In the genomic region with DNA sequence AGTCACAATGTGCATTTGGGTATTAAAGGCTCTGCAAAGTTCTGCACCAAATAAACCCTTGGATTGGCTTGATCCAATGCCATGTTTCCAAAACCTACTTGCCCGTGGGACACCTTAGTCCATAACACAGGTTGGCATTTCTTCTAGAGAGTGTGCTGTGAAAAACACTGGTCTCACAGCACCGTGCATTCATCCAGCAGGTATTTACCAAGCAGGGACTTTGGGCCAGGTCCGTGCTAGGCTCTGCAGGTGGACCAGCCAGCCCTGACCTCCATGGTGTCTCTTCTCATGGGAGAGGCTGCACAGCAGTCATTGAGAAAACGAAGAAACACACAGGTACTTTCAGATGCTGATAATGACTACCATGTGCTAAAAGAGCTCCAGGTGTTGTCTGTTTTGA, we compare ENCODE assay signal across 28 cellular contexts.
"Had no signal": no experiment of that assay in that cellular context is flagged by ENCODE, and none has a peak within 500 bp of the region (broad histone marks: within the 10 kb centered on the region; RNA-seq: fewer than 3 reads in every experiment).

No MANE protein-coding gene starts in this region.

- FAIRE-seq: urothelium cell line had no signal

- H3K9me3 Mint-ChIP-seq: stimulated activated effector memory CD8-positive, alpha-beta T cell treated with anti-CD3 and anti-CD28 coated beads, Interleukin-12 subunit alpha, Interleukin-12 subunit beta, amount 100 ng/mL, for 72 hours; stimulated activated memory B cell treated with anti-CD40 and anti-IgM and Interleukin-4, amounts not matched to agents 10 μg/mL and 1 μg/mL and 100 μg/mL, for 72 hours; stimulated activated naive B cell treated with anti-CD40 and anti-IgM and Interleukin-4, amounts not matched to agents 10 μg/mL and 1 μg/mL and 100 μg/mL, for 72 hours; stimulated activated naive CD8-positive, alpha-beta T cell treated with anti-CD3 and anti-CD28 coated beads, Interleukin-15, amount 100 ng/mL, for 72 hours; stimulated activated naive CD8-positive, alpha-beta T cell treated with anti-CD3 and anti-CD28 coated beads, Interleukin-15, Interleukin-2, amounts not matched to agents 100 ng/mL and 50 ng/mL, for 24 hours; type B pancreatic cell had no signal

- H3K4me1 ChIP-seq: stomach, suprapubic skin, testis, thyroid gland, tibial artery, tibial nerve, transverse colon, upper lobe of left lung, upper lobe of right lung, uterus, vagina had no signal

- H3K27me3 ChIP-seq: suprapubic skin, testis, thyroid gland, tibial nerve, transverse colon, upper lobe of left lung, upper lobe of right lung, uterus, vagina had no signal

- H3K27ac ChIP-seq: stomach, suprapubic skin, testis, thoracic aorta, thyroid gland, tibial artery, tibial nerve, transverse colon, upper lobe of left lung, upper lobe of right lung, uterus, vagina had no signal

- DNase-seq: stimulated activated CD4-positive, alpha-beta T cell treated with anti-CD3 and anti-CD28 coated beads, Interleukin-2, amount 100 ng/mL, for 48 hours; stimulated activated CD4-positive, alpha-beta T cell treated with anti-CD3 and anti-CD28 coated beads, Interleukin-4, amount 100 ng/mL, for 1 hour; stimulated activated CD4-positive, alpha-beta T cell treated with anti-CD3 and anti-CD28 coated beads, Interleukin-4, amount 100 ng/mL, for 4 hours; stimulated activated CD8-positive, alpha-beta memory T cell treated with anti-CD3 and anti-CD28 coated beads, Interleukin-4, amount 100 ng/mL, for 48 hours; stimulated activated naive B cell treated with anti-CD40 and anti-IgM and Interleukin-4, amounts not matched to agents 10 μg/mL and 1 μg/mL and 100 μg/mL, for 72 hours; stimulated activated naive CD4-positive, alpha-beta T cell; stimulated activated naive CD4-positive, alpha-beta T cell treated with Interleukin-2 at 50 U/mL for 16 hours; stimulated activated naive CD8-positive, alpha-beta T cell treated with anti-CD3 and anti-CD28 coated beads, Interleukin-15, amount 100 ng/mL, for 72 hours; stimulated activated naive CD8-positive, alpha-beta T cell treated with anti-CD3 and anti-CD28 coated beads, Interleukin-15, Interleukin-2, amounts not matched to agents 100 U/mL and 50 U/mL, for 24 hours; stomach; substantia nigra; testis; thyroid gland; tibial artery; transverse colon; trophoblast cell; upper lobe of left lung; upper lobe of right lung; uterus had no signal

- ATAC-seq: stimulated activated effector memory CD8-positive, alpha-beta T cell treated with anti-CD3 and anti-CD28 coated beads, Interleukin-12 subunit alpha, Interleukin-12 subunit beta, amount 100 ng/mL, for 72 hours; stimulated activated memory B cell treated with anti-CD40 and anti-IgM and Interleukin-4, amounts not matched to agents 10 μg/mL and 1 μg/mL and 100 μg/mL, for 72 hours; stimulated activated naive B cell treated with anti-CD40 and anti-IgM and Interleukin-4, amounts not matched to agents 10 μg/mL and 1 μg/mL and 100 μg/mL, for 72 hours; stimulated activated naive CD8-positive, alpha-beta T cell treated with anti-CD3 and anti-CD28 coated beads, Interleukin-15, amount 100 ng/mL, for 72 hours; stimulated activated naive CD8-positive, alpha-beta T cell treated with anti-CD3 and anti-CD28 coated beads, Interleukin-15, Interleukin-2, amounts not matched to agents 100 U/mL and 50 U/mL, for 24 hours; upper lobe of right lung had no signal

- H3K9me3 ChIP-seq: suprapubic skin, testis, thoracic aorta, thyroid gland, tibial artery, tibial nerve, transverse colon, upper lobe of left lung, upper lobe of right lung, uterus, vagina had no signal

- H3K27me3 Mint-ChIP-seq: stimulated activated memory B cell treated with anti-CD40 and anti-IgM and Interleukin-4, amounts not matched to agents 10 μg/mL and 1 μg/mL and 100 μg/mL, for 72 hours; stimulated activated naive CD8-positive, alpha-beta T cell treated with anti-CD3 and anti-CD28 coated beads, Interleukin-15, amount 100 ng/mL, for 72 hours; stimulated activated naive CD8-positive, alpha-beta T cell treated with anti-CD3 and anti-CD28 coated beads, Interleukin-15, Interleukin-2, amounts not matched to agents 100 ng/mL and 50 ng/mL, for 24 hours had no signal

- H3K4me3 Mint-ChIP-seq: stimulated activated effector memory CD8-positive, alpha-beta T cell treated with anti-CD3 and anti-CD28 coated beads, Interleukin-12 subunit alpha, Interleukin-12 subunit beta, amount 100 ng/mL, for 72 hours; stimulated activated memory B cell treated with anti-CD40 and anti-IgM and Interleukin-4, amounts not matched to agents 10 μg/mL and 1 μg/mL and 100 μg/mL, for 72 hours; stimulated activated naive B cell treated with anti-CD40 and anti-IgM and Interleukin-4, amounts not matched to agents 10 μg/mL and 1 μg/mL and 100 μg/mL, for 72 hours; stimulated activated naive CD8-positive, alpha-beta T cell treated with anti-CD3 and anti-CD28 coated beads, Interleukin-15, amount 100 ng/mL, for 72 hours; stimulated activated naive CD8-positive, alpha-beta T cell treated with anti-CD3 and anti-CD28 coated beads, Interleukin-15, Interleukin-2, amounts not matched to agents 100 ng/mL and 50 ng/mL, for 24 hours; type B pancreatic cell had no signal

- H3K27ac Mint-ChIP-seq: stimulated activated effector memory CD8-positive, alpha-beta T cell treated with anti-CD3 and anti-CD28 coated beads, Interleukin-12 subunit alpha, Interleukin-12 subunit beta, amount 100 ng/mL, for 72 hours; stimulated activated memory B cell treated with anti-CD40 and anti-IgM and Interleukin-4, amounts not matched to agents 10 μg/mL and 1 μg/mL and 100 μg/mL, for 72 hours; stimulated activated naive B cell treated with anti-CD40 and anti-IgM and Interleukin-4, amounts not matched to agents 10 μg/mL and 1 μg/mL and 100 μg/mL, for 72 hours; stimulated activated naive CD8-positive, alpha-beta T cell treated with anti-CD3 and anti-CD28 coated beads, Interleukin-15, amount 100 ng/mL, for 72 hours; stimulated activated naive CD8-positive, alpha-beta T cell treated with anti-CD3 and anti-CD28 coated beads, Interleukin-15, Interleukin-2, amounts not matched to agents 100 ng/mL and 50 ng/mL, for 24 hours; type B pancreatic cell had no signal

- H3K4me3 ChIP-seq: stomach, suprapubic skin, testis, thoracic aorta, thyroid gland, tibial artery, tibial nerve, transverse colon, upper lobe of left lung, upper lobe of right lung, uterus, vagina had no signal

- H3K36me3 ChIP-seq: stomach, suprapubic skin, thoracic aorta, thyroid gland, tibial artery, tibial nerve, transverse colon, upper lobe of left lung, upper lobe of right lung, uterus, vagina had no signal

- H3K4me1 Mint-ChIP-seq: stimulated activated memory B cell treated with anti-CD40 and anti-IgM and Interleukin-4, amounts not matched to agents 10 μg/mL and 1 μg/mL and 100 μg/mL, for 72 hours; stimulated activated naive B cell treated with anti-CD40 and anti-IgM and Interleukin-4, amounts not matched to agents 10 μg/mL and 1 μg/mL and 100 μg/mL, for 72 hours; stimulated activated naive CD8-positive, alpha-beta T cell treated with anti-CD3 and anti-CD28 coated beads, Interleukin-15, amount 100 ng/mL, for 72 hours had no signal

- H3K36me3 Mint-ChIP-seq: stimulated activated effector memory CD8-positive, alpha-beta T cell treated with anti-CD3 and anti-CD28 coated beads, Interleukin-12 subunit alpha, Interleukin-12 subunit beta, amount 100 ng/mL, for 72 hours; stimulated activated memory B cell treated with anti-CD40 and anti-IgM and Interleukin-4, amounts not matched to agents 10 μg/mL and 1 μg/mL and 100 μg/mL, for 72 hours; stimulated activated naive B cell treated with anti-CD40 and anti-IgM and Interleukin-4, amounts not matched to agents 10 μg/mL and 1 μg/mL and 100 μg/mL, for 72 hours; type B pancreatic cell had no signal
